Comparison of ENCODE assay signal across 22 cellular contexts in the genomic region with DNA sequence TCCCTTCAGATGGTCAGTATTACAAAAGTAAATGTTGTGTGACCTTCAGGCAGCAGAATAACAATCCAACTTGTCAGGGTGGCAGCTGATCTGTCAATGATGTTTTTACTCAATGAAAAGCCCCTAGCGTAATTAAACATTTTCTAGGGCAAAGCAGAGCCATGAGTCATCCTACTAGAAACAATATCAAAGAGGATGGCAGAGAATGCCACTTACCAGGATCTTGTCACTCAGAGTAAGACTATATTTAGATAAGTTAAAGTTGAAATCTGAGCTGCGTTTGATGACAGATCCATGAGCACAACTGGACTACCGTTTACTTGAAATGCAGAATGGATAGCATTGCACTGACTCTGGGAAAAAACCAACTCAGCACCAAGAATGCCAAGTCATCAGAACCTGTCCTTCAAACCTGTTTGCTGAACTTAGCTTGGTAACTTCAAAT.
DNase-seq lines count a peak whose midpoint lies in the region; ATAC-seq and TF ChIP-seq lines count a peak whose summit lies in the region.
"Had no signal": no experiment of that assay in that cellular context is flagged by ENCODE, and none has a peak within 500 bp of the region (broad histone marks: within the 10 kb centered on the region; RNA-seq: fewer than 3 reads in every experiment).

No MANE protein-coding gene starts in this region.

- no peaks in the 10 kb centered on the region for H3K9me3 ChIP-seq in suprapubic skin
- H3K9me3 ChIP-seq in heart right ventricle = peaks cover 0 to 4% (median 0%) of the 10 kb centered on the region in 11 donors
- H3K9me3 ChIP-seq: neutrophil had no signal

- peak overlapping the region; percentile 65 for H3K27ac Mint-ChIP-seq in activated T-helper 17 cell treated with anti-CD3 and anti-CD28 coated beads, Interleukin-2, amount 50 U/mL, for 72 hours
- H3K27ac Mint-ChIP-seq: activated CD4-positive, alpha-beta memory T cell treated with anti-CD3 and anti-CD28 coated beads, Interleukin-2, amount 10 ng/mL, durations not matched to agents 7 days and 5 days; H9; stimulated activated naive B cell treated with anti-CD40 and anti-IgM and Interleukin-4, amounts not matched to agents 10 μg/mL and 1 μg/mL and 100 μg/mL, for 72 hours had no signal

- no peak for TF ChIP-seq EP300 in suprapubic skin (IDR thresholded peaks at IDR 0.05)

- TF ChIP-seq CTCF in GM12865 (IDR thresholded peaks at IDR 0.05; ENCODE audit: insufficient read depth, low read depth, low read length, missing control alignments) (no peak), suprapubic skin (IDR thresholded peaks at IDR 0.05) (no peak), heart right ventricle (IDR thresholded peaks at IDR 0.05) (no peak)

- H3K4me1 ChIP-seq in suprapubic skin (no peaks in the 10 kb centered on the region), heart right ventricle (no peaks in the 10 kb centered on the region)

- WGBS in suprapubic skin = 71% methylated on average over 3 of the region's 3 CpGs
- 43 to 52% methylated on average over 3 of the region's 3 CpGs for WGBS in heart right ventricle, 2 donors

- no peaks in the 10 kb centered on the region for H3K27me3 Mint-ChIP-seq in activated T-helper 17 cell treated with anti-CD3 and anti-CD28 coated beads, Interleukin-2, amount 50 U/mL, for 72 hours
- H3K27me3 Mint-ChIP-seq: activated CD4-positive, alpha-beta memory T cell treated with anti-CD3 and anti-CD28 coated beads, Interleukin-2, amount 10 ng/mL, durations not matched to agents 7 days and 5 days; stimulated activated naive B cell treated with anti-CD40 and anti-IgM and Interleukin-4, amounts not matched to agents 10 μg/mL and 1 μg/mL and 100 μg/mL, for 72 hours had no signal

- peaks cover 12% of the 10 kb centered on the region for H3K4me1 Mint-ChIP-seq in activated T-helper 17 cell treated with anti-CD3 and anti-CD28 coated beads, Interleukin-2, amount 50 U/mL, for 72 hours
- H3K4me1 Mint-ChIP-seq: stimulated activated naive B cell treated with anti-CD40 and anti-IgM and Interleukin-4, amounts not matched to agents 10 μg/mL and 1 μg/mL and 100 μg/mL, for 72 hours had no signal

- H3K36me3 ChIP-seq in suprapubic skin (no peaks in the 10 kb centered on the region), heart right ventricle (no peaks in the 10 kb centered on the region)
- H3K36me3 ChIP-seq: neutrophil had no signal

- H3K27me3 ChIP-seq in suprapubic skin = no peaks in the 10 kb centered on the region
- no peaks in the 10 kb centered on the region for H3K27me3 ChIP-seq in heart right ventricle
- H3K27me3 ChIP-seq: neutrophil had no signal

- H3K36me3 Mint-ChIP-seq in activated T-helper 17 cell treated with anti-CD3 and anti-CD28 coated beads, Interleukin-2, amount 50 U/mL, for 72 hours (ENCODE audit: low read depth) = no peaks in the 10 kb centered on the region
- H3K36me3 Mint-ChIP-seq: stimulated activated naive B cell treated with anti-CD40 and anti-IgM and Interleukin-4, amounts not matched to agents 10 μg/mL and 1 μg/mL and 100 μg/mL, for 72 hours had no signal

- intact Hi-C loops in heart right ventricle (cut with DNase I) = no loop called here

- no peak for TF ChIP-seq POLR2A in suprapubic skin (IDR thresholded peaks at IDR 0.05)

- ATAC-seq in activated T-helper 17 cell treated with anti-CD3 and anti-CD28 coated beads, Interleukin-2, amount 50 U/mL, for 72 hours (replicated peaks) = peak; percentile 74
- ATAC-seq in GM19324 (IDR thresholded peaks at IDR 0.05; ENCODE audit: low FRiP score, unreplicated experiment) (no peak), heart right ventricle (no peak)
- ATAC-seq: SK-N-SH treated with all-trans-retinoic acid at 6 μM for 48 hours; stimulated activated naive B cell treated with anti-CD40 and anti-IgM and Interleukin-4, amounts not matched to agents 10 μg/mL and 1 μg/mL and 100 μg/mL, for 72 hours had no signal

- peak; percentile 14 for DNase-seq in A172 (ENCODE audit: low spot score)
- peak; percentile 45 for DNase-seq in GM12865 (ENCODE audit: low read depth)
- peak; percentile 34 for DNase-seq in NCI-H146 treated with DMSO at 0.1 percent for 48 hours (lab: John Stamatoyannopoulos, UW; ENCODE audit: unreplicated experiment)
- no peak for DNase-seq in stimulated activated CD4-positive, alpha-beta T cell treated with anti-CD3 and anti-CD28 coated beads, Interleukin-2, amount 100 ng/mL, for 24 hours
- no peak for DNase-seq in suprapubic skin (ENCODE audit: low spot score in 2 of 2)
- no peak for DNase-seq in heart right ventricle
- DNase-seq: activated effector memory CD4-positive, alpha-beta T cell treated with Interleukin-2 at 50 U/mL for 16 hours; aorta; erythroblast; glutamatergic neuron; H9; KG1; midbrain; NCI-H1694 treated with DMSO at 0.1 percent for 48 hours; stimulated activated naive B cell treated with anti-CD40 and anti-IgM and Interleukin-4, amounts not matched to agents 10 μg/mL and 1 μg/mL and 100 μg/mL, for 72 hours had no signal

- H3K9me3 Mint-ChIP-seq in activated T-helper 17 cell treated with anti-CD3 and anti-CD28 coated beads, Interleukin-2, amount 50 U/mL, for 72 hours = no peaks in the 10 kb centered on the region
- H3K9me3 Mint-ChIP-seq: H9 had no signal

- H3K4me3 Mint-ChIP-seq in activated T-helper 17 cell treated with anti-CD3 and anti-CD28 coated beads, Interleukin-2, amount 50 U/mL, for 72 hours = peak overlapping the region; percentile 58
- H3K4me3 Mint-ChIP-seq: activated CD4-positive, alpha-beta memory T cell treated with anti-CD3 and anti-CD28 coated beads, Interleukin-2, amount 10 ng/mL, durations not matched to agents 7 days and 5 days; H9; stimulated activated naive B cell treated with anti-CD40 and anti-IgM and Interleukin-4, amounts not matched to agents 10 μg/mL and 1 μg/mL and 100 μg/mL, for 72 hours had no signal

- no peak overlapping the region for H3K4me3 ChIP-seq in GM12865 (ENCODE audit: low read depth, low read length)
- no peak overlapping the region for H3K4me3 ChIP-seq in suprapubic skin
- no peak overlapping the region for H3K4me3 ChIP-seq in heart right ventricle
- H3K4me3 ChIP-seq: coronary artery, skin epidermis had no signal

- H3K27ac ChIP-seq in suprapubic skin = no peak overlapping the region
- no peak overlapping the region for H3K27ac ChIP-seq in heart right ventricle
- H3K27ac ChIP-seq: coronary artery, neutrophil, skin epidermis had no signal

Comparison
In these comparisons a context has a peak if more than half of its experiments do, and no peak if none do; other contexts are left out.
1. DNase-seq: peak in A172 (single experiment), GM12865 (single experiment) and NCI-H146 treated with DMSO at 0.1 percent for 48 hours (single experiment); none in stimulated activated CD4-positive, alpha-beta T cell treated with anti-CD3 and anti-CD28 coated beads, Interleukin-2, amount 100 ng/mL, for 24 hours (0 of 2), suprapubic skin (0 of 2) and heart right ventricle (0 of 2).